12 cellular contexts compared by ENCODE assay signal in the genomic region with DNA sequence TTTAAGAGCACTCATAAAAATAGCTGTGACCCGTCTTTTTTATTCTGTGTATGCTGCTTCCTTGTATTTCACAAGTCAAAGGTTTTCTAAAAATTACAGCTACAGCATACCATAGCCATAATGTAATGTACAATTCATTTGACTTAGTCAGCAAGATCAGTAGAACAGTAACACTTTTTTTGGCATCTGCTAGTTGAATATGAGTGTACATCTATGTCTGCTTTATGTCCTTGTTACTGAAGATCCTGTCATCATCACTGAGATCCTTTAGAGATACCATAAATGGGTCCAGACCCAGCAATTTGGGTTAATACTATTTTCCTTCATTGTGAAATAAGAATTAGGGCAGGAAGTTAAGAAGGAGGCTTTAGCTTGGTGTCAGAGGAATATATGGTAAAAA. TPM values are rescaled to one million over a fixed set of nuclear protein-coding genes. Genes with fewer than 3 reads are reported as not detected.
DNase-seq lines count a peak whose midpoint lies in the region; ATAC-seq, FAIRE-seq and TF ChIP-seq lines count a peak whose summit lies in the region.
"Had no signal": no experiment of that assay in that cellular context is flagged by ENCODE, and none has a peak within 500 bp of the region (broad histone marks: within the 10 kb centered on the region; RNA-seq: fewer than 3 reads in every experiment).

No MANE protein-coding gene starts in this region.

- H3K9me1 ChIP-seq in keratinocyte (ENCODE audit: control insufficient read depth, extremely low read depth, insufficient read depth, low read length), result peaks cover 4% of the 10 kb centered on the region

- H3K4me3 ChIP-seq in HFF-Myc (replicated peaks; ENCODE audit: low read depth, low read length) (no peak overlapping the region), keratinocyte (ENCODE audit: control insufficient read depth in 2 of 3, extremely low read depth in 1 of 3, insufficient read depth in 2 of 3, low read depth in 1 of 3, low read length in 3 of 3) (no peak overlapping the region), thoracic aorta (peak overlapping the region; percentile 9)

- no peak overlapping the region for H3K9ac ChIP-seq in keratinocyte (ENCODE audit: control insufficient read depth, extremely low read depth, insufficient read depth, low read length)

- H3K27ac ChIP-seq in keratinocyte (ENCODE audit: control insufficient read depth, insufficient read depth, low read length) (peak overlapping the region; percentile 45), thoracic aorta (peak overlapping the region; percentile 62 to 82)

- H3K36me3 ChIP-seq in keratinocyte (ENCODE audit: control insufficient read depth in 2 of 2, extremely low read depth in 1 of 2, insufficient read depth in 2 of 2, low read length in 2 of 2), result peaks cover 18 to 23% of the 10 kb centered on the region in 2 experiments
- H3K36me3 ChIP-seq in thoracic aorta, result peaks cover 35% of the 10 kb centered on the region

- H3K4me1 ChIP-seq in keratinocyte (ENCODE audit: control insufficient read depth, extremely low read depth, insufficient read depth, low read length) (peaks cover 15% of the 10 kb centered on the region), thoracic aorta (ENCODE audit: control insufficient read depth in 1 of 2, low read depth in 2 of 2) (peaks cover 70 to 96% of the 10 kb centered on the region in 2 donors)

- dilution Hi-C loops in keratinocyte (cut with MboI; ENCODE audit: extremely low pct_ligation_motif_present, low sequenced_read_pairs), result no loop called here

- H3K27ac Mint-ChIP-seq in MCF 10A (ENCODE audit: low read depth, unreplicated experiment), result peak overlapping the region; percentile 69
- H3K27ac Mint-ChIP-seq: dendritic cell treated with granulocyte-macrophage colony-stimulating factor and Interleukin-4, amounts not matched to agents 40 ng/mL and 50 ng/mL, for 4 days had no signal

- H3K36me3 Mint-ChIP-seq in MCF 10A (ENCODE audit: insufficient read depth, unreplicated experiment), result peaks cover 11% of the 10 kb centered on the region

- TF ChIP-seq CTCF in HFF-Myc (IDR thresholded peaks at IDR 0.05; ENCODE audit: low read depth, low read length, missing control alignments) (no peak), MCF 10A (IDR thresholded peaks at IDR 0.05; ENCODE audit: unreplicated experiment) (no peak), keratinocyte (optimal IDR thresholded peaks at IDR 0.05 in 1 of 3, IDR thresholded peaks at IDR 0.05 in 1 of 3, conservative IDR thresholded peaks at IDR 0.05 in 1 of 3; ENCODE audit: extremely low read depth in 1 of 3, insufficient read depth in 2 of 3, low read length in 3 of 3) (no peak), thoracic aorta (IDR thresholded peaks at IDR 0.05) (no peak), GM20000 (IDR thresholded peaks at IDR 0.05; ENCODE audit: extremely low read depth, missing control alignments) (no peak)

- ATAC-seq in thoracic aorta (ENCODE audit: insufficient number of reproducible peaks, low FRiP score, low read depth) (no peak), HG02571 (IDR thresholded peaks at IDR 0.05; ENCODE audit: unreplicated experiment) (no peak), GM18868 (IDR thresholded peaks at IDR 0.05; ENCODE audit: unreplicated experiment) (no peak)

- H3K27me3 Mint-ChIP-seq in MCF 10A (ENCODE audit: insufficient read depth, unreplicated experiment), result no peaks in the 10 kb centered on the region
- H3K27me3 Mint-ChIP-seq: dendritic cell treated with granulocyte-macrophage colony-stimulating factor and Interleukin-4, amounts not matched to agents 40 ng/mL and 50 ng/mL, for 4 days had no signal

- H3K9me3 Mint-ChIP-seq in MCF 10A (ENCODE audit: unreplicated experiment), result no peaks in the 10 kb centered on the region
- H3K9me3 Mint-ChIP-seq: dendritic cell treated with granulocyte-macrophage colony-stimulating factor and Interleukin-4, amounts not matched to agents 40 ng/mL and 50 ng/mL, for 4 days had no signal

- peaks cover 35% of the 10 kb centered on the region for H3K4me1 Mint-ChIP-seq in MCF 10A (ENCODE audit: insufficient read depth, unreplicated experiment)

- no peak overlapping the region for H3K4me3 Mint-ChIP-seq in MCF 10A (ENCODE audit: unreplicated experiment)
- H3K4me3 Mint-ChIP-seq: dendritic cell treated with granulocyte-macrophage colony-stimulating factor and Interleukin-4, amounts not matched to agents 40 ng/mL and 50 ng/mL, for 4 days had no signal

- H3K9me3 ChIP-seq in keratinocyte (ENCODE audit: control insufficient read depth, low read depth, low read length), result no peaks in the 10 kb centered on the region
- H3K9me3 ChIP-seq in thoracic aorta, result no peaks in the 10 kb centered on the region

- no peak overlapping the region for H3K4me2 ChIP-seq in keratinocyte (ENCODE audit: control insufficient read depth, extremely low read depth, insufficient read depth, low read depth, low read length)

- DNase-seq in HFF-Myc (ENCODE audit: extremely low read depth, low read depth) (peak; percentile 67), MCF 10A (ENCODE audit: unreplicated experiment) (peak; percentile 58), keratinocyte (ENCODE audit: low read depth, low spot score) (peak; percentile 32), thoracic aorta (ENCODE audit: low spot score) (no peak), GM20000 (ENCODE audit: low spot score) (no peak), NCI-H2029 treated with DMSO at 0.1 percent for 48 hours (lab: John Stamatoyannopoulos, UW) (no peak)
- DNase-seq: activated CD8-positive, alpha-beta memory T cell treated with anti-CD3 and anti-CD28 coated beads, Interleukin-2, amount 50 U/mL, for 4 hours; kidney; NCI-H146 had no signal

- FAIRE-seq in keratinocyte (lab: Jason Lieb, UNC), result peak; percentile 71
- FAIRE-seq: kidney had no signal

- no TSS peak for BruUV-seq in MCF 10A (replicated peaks; lab: Mats Ljungman, UMichigan)

- no peaks in the 10 kb centered on the region for H3K27me3 ChIP-seq in keratinocyte (ENCODE audit: control insufficient read depth, extremely low read depth, insufficient read depth, low read length)
- H3K27me3 ChIP-seq in thoracic aorta (replicated peaks; ENCODE audit: insufficient read depth), result no peaks in the 10 kb centered on the region

- no peaks in the 10 kb centered on the region for H4K20me1 ChIP-seq in keratinocyte (ENCODE audit: control insufficient read depth, extremely low read depth, insufficient read depth, low read length)

- CTCF ChIA-PET in MCF 10A (lab: Yijun Ruan, JAX), result interaction anchor here (0.6 to 2.8 kb wide), 14 partner anchors 9 to 776 kb away, joined by 3 to 16 read pairs (median 4); no protein-coding TSS in a partner anchor

- H3K79me2 ChIP-seq in keratinocyte (ENCODE audit: control insufficient read depth, insufficient read depth, low read length), result peaks cover 42% of the 10 kb centered on the region

- intact Hi-C loops in MCF 10A (cut with micrococcal nuclease), result no loop called here

- no peak overlapping the region for H2AFZ ChIP-seq in keratinocyte (ENCODE audit: control insufficient read depth, low read length)

- POLR2A ChIA-PET in MCF 10A (lab: Yijun Ruan, JAX), result interaction anchor here (0.5 to 2.8 kb wide), 29 partner anchors 8 to 473 kb away, joined by 3 to 15 read pairs (median 4); a partner anchor contains a TSS

RNA-seq across cellular contexts. Expression of a gene that starts 42.2 kb away (rescaled TPM):
- total RNA-seq in MCF 10A (2022) (79.7 and 117 TPM in 2 replicates), thoracic aorta (10 to 100 TPM; 18.1 to 22.7 TPM)
- 13.4 to 37.2 TPM (median 27.9 TPM) in 3 replicates for polyA plus RNA-seq in keratinocyte
- polyA plus RNA-seq in keratinocyte (2011; ENCODE audit: low read depth), result 73.5 TPM
- polyA plus RNA-seq in keratinocyte (2011; cell fraction: cytosol; rRNA removed), result 22.6 and 32.7 TPM in 2 replicates
- 10.9 and 13.0 TPM in 2 replicates for polyA plus RNA-seq in keratinocyte (2011; cell fraction: nucleus; rRNA removed)
- 26.6 and 41.9 TPM in 2 replicates for polyA plus RNA-seq in keratinocyte (2012; ENCODE audit: low replicate concordance)
- 2.9 to 15.8 TPM (median 10.3 TPM) in 3 replicates for polyA minus RNA-seq in keratinocyte
- polyA minus RNA-seq in keratinocyte (2011; cell fraction: cytosol; rRNA and poly(A)+ RNA removed), result 26.7 TPM
- polyA minus RNA-seq in keratinocyte (2011; cell fraction: nucleus; rRNA and poly(A)+ RNA removed), result 5.6 and 15.5 TPM in 2 replicates

Comparison
In these comparisons a context has a peak if more than half of its experiments do, and no peak if none do; other contexts are left out.
1. DNase-seq: peak in HFF-Myc (single experiment), MCF 10A (single experiment) and keratinocyte (single experiment); none in thoracic aorta (single experiment), GM20000 (single experiment) and NCI-H2029 treated with DMSO at 0.1 percent for 48 hours (single experiment).